Comparison of ENCODE assay signal across 29 cellular contexts in the genomic region with DNA sequence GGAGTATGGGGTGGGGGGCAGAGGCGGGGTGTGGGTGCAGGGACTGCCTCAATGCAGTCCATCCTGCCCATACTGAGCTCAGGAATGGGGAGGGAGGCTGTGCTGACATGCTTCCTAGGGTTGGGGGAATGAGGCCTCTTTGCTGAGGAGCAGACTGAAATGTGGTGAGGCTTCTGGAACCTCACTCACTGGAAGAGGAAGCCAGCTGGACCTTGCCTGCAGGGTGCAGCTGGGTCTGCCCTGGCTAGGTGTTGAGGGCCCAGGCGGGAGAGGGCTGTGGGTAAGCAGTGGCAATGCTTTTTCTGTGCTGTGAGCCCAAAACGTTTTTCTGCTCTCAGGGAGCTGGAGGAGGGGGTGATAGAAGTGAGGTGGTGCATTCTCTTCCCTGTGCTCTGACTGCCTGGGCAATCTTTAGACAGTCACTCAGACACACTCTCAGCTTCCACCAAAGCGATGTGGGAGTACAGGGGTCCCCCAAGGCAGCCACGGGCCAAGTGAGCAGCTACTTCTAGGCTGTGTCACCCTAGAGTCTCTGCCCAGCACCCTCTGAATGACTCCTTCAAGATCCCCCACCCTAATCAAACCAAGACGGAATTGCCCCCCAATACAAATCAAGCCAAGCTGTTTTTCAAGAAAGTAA. TPM values are rescaled to one million over a fixed set of nuclear protein-coding genes. Genes with fewer than 3 reads are reported as not detected.
DNase-seq lines count a peak whose midpoint lies in the region; ATAC-seq, FAIRE-seq and TF ChIP-seq lines count a peak whose summit lies in the region.
"Had no signal": no experiment of that assay in that cellular context is flagged by ENCODE, and none has a peak within 500 bp of the region (broad histone marks: within the 10 kb centered on the region; RNA-seq: fewer than 3 reads in every experiment).

No MANE protein-coding gene starts in this region.

- H3K4ac ChIP-seq in H1 (replicated peaks; ENCODE audit: insufficient read length, low read depth, low read length), result no peak overlapping the region

- TF ChIP-seq EP300 in H1 (IDR thresholded peaks at IDR 0.05; ENCODE audit: borderline replicate concordance in 1 of 2, low read depth in 2 of 2, low read length in 2 of 2), result no peak

- H3K27ac Mint-ChIP-seq in activated naive CD4-positive, alpha-beta T cell treated with anti-CD3 and anti-CD28 coated beads, Interleukin-2, amount 50 U/mL, for 24 hours, result peak overlapping the region; percentile 35
- H3K27ac Mint-ChIP-seq in nephron progenitor cell (peak overlapping the region; percentile 76), type B pancreatic cell (peak overlapping the region; percentile 21)
- H3K27ac Mint-ChIP-seq: activated naive CD4-positive, alpha-beta T cell treated with anti-CD3 and anti-CD28 coated beads for 36 hours; activated T-cell treated with anti-CD3 and anti-CD28 coated beads, Interleukin-2, amount 50 U/mL, for 72 hours; CD14-positive monocyte; progenitor cell of endocrine pancreas had no signal

- H3K36me3 Mint-ChIP-seq in activated naive CD4-positive, alpha-beta T cell treated with anti-CD3 and anti-CD28 coated beads, Interleukin-2, amount 50 U/mL, for 24 hours, result no peaks in the 10 kb centered on the region
- H3K36me3 Mint-ChIP-seq in nephron progenitor cell (ENCODE audit: low read depth) (no peaks in the 10 kb centered on the region), type B pancreatic cell (no peaks in the 10 kb centered on the region)
- H3K36me3 Mint-ChIP-seq: CD14-positive monocyte had no signal

- TF ChIP-seq CTCF in H1 (IDR thresholded peaks at IDR 0.05; ENCODE audit: control extremely low read depth in 1 of 3, insufficient read depth in 1 of 3, low read depth in 1 of 3, low read length in 3 of 3) (no peak), nephron progenitor cell (IDR thresholded peaks at IDR 0.05) (no peak), type B pancreatic cell (conservative IDR thresholded peaks at IDR 0.05) (no peak)

- no peaks in the 10 kb centered on the region for H3K36me3 ChIP-seq in H1 (ENCODE audit: control insufficient read depth in 2 of 4, insufficient read depth in 4 of 4, low read length in 3 of 4)
- H3K36me3 ChIP-seq: brain microvascular endothelial cell, upper lobe of left lung had no signal

- POLR2A ChIA-PET in H1 (lab: Charles Lee; ENCODE audit: partially characterized antibody), result interaction anchor here (1.3 to 3.4 kb wide), 4 partner anchors 9 to 40 kb away, joined by 3 to 10 read pairs (median 5); a partner anchor contains a TSS

- DNase-seq in activated naive CD4-positive, alpha-beta T cell treated with Interleukin-2 at 50 U/mL for 16 hours, result no peak
- DNase-seq in H1 (ENCODE audit: low read depth in 1 of 2, low spot score in 2 of 2) (peak in 1 of 2 experiments; percentile 44), nephron progenitor cell (no peak), type B pancreatic cell (ENCODE audit: extremely low spot score, unreplicated experiment) (no peak), C1 segment of cervical spinal cord (lab: John Stamatoyannopoulos, UW) (no peak)
- no peak for DNase-seq in activated CD4-positive, alpha-beta T cell treated with anti-CD3 and anti-CD28 coated beads, Interleukin-2, amount 50 U/mL, for 1 hour
- DNase-seq: activated CD4-positive, alpha-beta T cell treated with anti-CD3 and anti-CD28 coated beads, Interleukin-2, amount 50 U/mL, for 48 hours; activated naive CD4-positive, alpha-beta T cell treated with anti-CD3 and anti-CD28 coated beads for 36 hours; activated T-cell treated with anti-CD3 and anti-CD28 coated beads, Interleukin-2, amount 50 U/mL, for 72 hours; amniotic stem cell; brain microvascular endothelial cell; Calu3; DND-41; Kasumi-1; NCI-H2107; Right ventricle myocardium superior; stimulated activated CD4-positive, alpha-beta T cell treated with anti-CD3 and anti-CD28 coated beads, Interleukin-15, amount 100 ng/mL, for 24 hours; stimulated activated CD4-positive, alpha-beta T cell treated with anti-CD3 and anti-CD28 coated beads, Interleukin-4, amount 100 ng/mL, for 4 hours; T-helper 2 cell; upper lobe of left lung had no signal

- CTCF ChIA-PET in H1 (lab: Charles Lee; ENCODE audit: partially characterized antibody), result interaction anchor here (0.8 to 3.1 kb wide), 13 partner anchors 9 to 202 kb away, joined by 3 to 11 read pairs (median 3); no protein-coding TSS in a partner anchor

- H3K9me3 Mint-ChIP-seq in activated naive CD4-positive, alpha-beta T cell treated with anti-CD3 and anti-CD28 coated beads, Interleukin-2, amount 50 U/mL, for 24 hours, result no peaks in the 10 kb centered on the region
- H3K9me3 Mint-ChIP-seq in nephron progenitor cell (no peaks in the 10 kb centered on the region), type B pancreatic cell (no peaks in the 10 kb centered on the region)
- H3K9me3 Mint-ChIP-seq: activated naive CD4-positive, alpha-beta T cell treated with anti-CD3 and anti-CD28 coated beads for 36 hours; activated T-cell treated with anti-CD3 and anti-CD28 coated beads, Interleukin-2, amount 50 U/mL, for 72 hours had no signal

- 80% methylated on average over 6 of the region's 6 CpGs; no CpG with 5 or more reads in 1 of the 2 experiments for WGBS in H1 (ENCODE audit: extremely low coverage in 1 of 2, insufficient coverage in 1 of 2, insufficient read length in 1 of 2, insufficient replicate concordance in 2 of 2, low coverage in 1 of 2, low lambda C conversion rate in 2 of 2, missing lambda C conversion rate in 1 of 2), 2 experiments

- no peaks in the 10 kb centered on the region for H3K9me3 ChIP-seq in H1 (ENCODE audit: insufficient read depth in 2 of 2, low read depth in 1 of 2, low read length in 1 of 2)
- H3K9me3 ChIP-seq: upper lobe of left lung had no signal

- H2BK5ac ChIP-seq in H1 (ENCODE audit: low read depth, low read length), result no peak overlapping the region

- no peaks in the 10 kb centered on the region for H3K27me3 Mint-ChIP-seq in activated naive CD4-positive, alpha-beta T cell treated with anti-CD3 and anti-CD28 coated beads, Interleukin-2, amount 50 U/mL, for 24 hours
- H3K27me3 Mint-ChIP-seq in nephron progenitor cell (ENCODE audit: low read depth, poor library complexity) (peaks cover 9% of the 10 kb centered on the region), type B pancreatic cell (no peaks in the 10 kb centered on the region)

- no peak overlapping the region for H3K14ac ChIP-seq in H1 (ENCODE audit: insufficient read length)

- H3K18ac ChIP-seq in H1 (ENCODE audit: extremely low read depth, low read length), result peak overlapping the region; percentile 57; the same call in 1 of the 2 replicates

- no peak for TF ChIP-seq RAD21 in H1 (IDR thresholded peaks at IDR 0.05 in 1 of 2, conservative IDR thresholded peaks at IDR 0.05 in 1 of 2; ENCODE audit: low read depth in 2 of 2, low read length in 2 of 2)

- H4K8ac ChIP-seq in H1 (ENCODE audit: extremely low read depth, insufficient read depth, low read length), result peak overlapping the region; percentile 72; the same call in 1 of the 2 replicates

- no peak overlapping the region for H3K9ac ChIP-seq in H1 (replicated peaks in 1 of 4; ENCODE audit: extremely low read depth in 1 of 4, low read depth in 3 of 4, low read length in 3 of 4)

- H2BK15ac ChIP-seq in H1 (ENCODE audit: low read length), result peak overlapping the region; percentile 77

- peaks cover 3 to 17% (median 10%) of the 10 kb centered on the region in 4 experiments; a peak in 6 of 7 replicates for H3K4me1 ChIP-seq in H1 (replicated peaks in 1 of 4; ENCODE audit: control insufficient read depth in 3 of 4, insufficient read depth in 4 of 4, low read length in 3 of 4)

- FAIRE-seq in H1 (lab: Jason Lieb, UNC), result no peak

- H3K4me2 ChIP-seq in H1 (ENCODE audit: insufficient read depth in 1 of 2, low read depth in 2 of 2, low read length in 2 of 2), result no peak overlapping the region
- H3K4me2 ChIP-seq: hepatocyte had no signal

- no peaks in the 10 kb centered on the region for H3K79me1 ChIP-seq in H1 (ENCODE audit: low read depth, low read length)

- no peaks in the 10 kb centered on the region for H4K20me1 ChIP-seq in H1 (replicated peaks in 1 of 2; ENCODE audit: control insufficient read depth in 1 of 2, insufficient read depth in 2 of 2, low read length in 2 of 2)

- H3K23me2 ChIP-seq in H1 (ENCODE audit: low read depth, low read length), result peaks cover 6% of the 10 kb centered on the region; the same call in 1 of the 2 replicates

- peaks cover 6% of the 10 kb centered on the region for H3K4me1 Mint-ChIP-seq in activated naive CD4-positive, alpha-beta T cell treated with anti-CD3 and anti-CD28 coated beads, Interleukin-2, amount 50 U/mL, for 24 hours
- H3K4me1 Mint-ChIP-seq in nephron progenitor cell (peaks cover 32% of the 10 kb centered on the region), type B pancreatic cell (ENCODE audit: unreplicated experiment) (peaks cover 29% of the 10 kb centered on the region)

- no peak overlapping the region for H4K5ac ChIP-seq in H1 (ENCODE audit: insufficient read length, low read depth, low read length)

- H2AFZ ChIP-seq in H1 (ENCODE audit: low read length), result no peak overlapping the region
- H2AFZ ChIP-seq: hepatocyte had no signal

- no peak overlapping the region for H4K91ac ChIP-seq in H1 (replicated peaks; ENCODE audit: insufficient read length, low read length)

- no peaks in the 10 kb centered on the region for H3K79me2 ChIP-seq in H1 (ENCODE audit: control insufficient read depth in 1 of 2, insufficient read depth in 2 of 2, low read length in 2 of 2)

- no peak overlapping the region for H3K4me3 Mint-ChIP-seq in activated naive CD4-positive, alpha-beta T cell treated with anti-CD3 and anti-CD28 coated beads, Interleukin-2, amount 50 U/mL, for 24 hours
- peak overlapping the region; percentile 47 for H3K4me3 Mint-ChIP-seq in nephron progenitor cell
- peak overlapping the region; percentile 61 for H3K4me3 Mint-ChIP-seq in type B pancreatic cell
- H3K4me3 Mint-ChIP-seq: activated naive CD4-positive, alpha-beta T cell treated with anti-CD3 and anti-CD28 coated beads for 36 hours; activated T-cell treated with anti-CD3 and anti-CD28 coated beads, Interleukin-2, amount 50 U/mL, for 72 hours; CD14-positive monocyte had no signal

- no peak overlapping the region for H3K4me3 ChIP-seq in H1 (ENCODE audit: extremely low read depth in 1 of 4, insufficient read depth in 2 of 4, low read depth in 3 of 4, low read length in 4 of 4)
- H3K4me3 ChIP-seq: hepatocyte, upper lobe of left lung had no signal

- H3K23ac ChIP-seq in H1 (ENCODE audit: insufficient read length), result no peak overlapping the region

- no peak overlapping the region for H2BK120ac ChIP-seq in H1 (replicated peaks; ENCODE audit: low read depth, low read length)

- H2BK20ac ChIP-seq in H1 (ENCODE audit: low read length), result 0 out of 2 replicates have a peak overlapping the region, but pooled peaks have one; percentile 32

- no peaks in the 10 kb centered on the region for H3K27me3 ChIP-seq in H1 (replicated peaks in 1 of 4; ENCODE audit: control insufficient read depth in 3 of 4, extremely low read depth in 1 of 4, insufficient read depth in 3 of 4, low read length in 3 of 4)
- H3K27me3 ChIP-seq: brain microvascular endothelial cell, hepatocyte, upper lobe of left lung had no signal

- ATAC-seq in HG02981 (IDR thresholded peaks at IDR 0.05; ENCODE audit: unreplicated experiment), result no peak
- ATAC-seq: activated CD4-positive, CD25-positive, alpha-beta regulatory T cell treated with anti-CD3 and anti-CD28 coated beads, Interleukin-2, amount 50 U/mL, for 24 hours; activated T-cell treated with anti-CD3 and anti-CD28 coated beads, Interleukin-2, amount 50 U/mL, for 72 hours; HCT116; SK-N-SH treated with all-trans-retinoic acid at 6 μM for 48 hours had no signal

- no peak overlapping the region for H3K27ac ChIP-seq in H1 (ENCODE audit: low read depth, low read length)
- H3K27ac ChIP-seq: brain microvascular endothelial cell, hepatocyte, upper lobe of left lung had no signal

- no peak for TF ChIP-seq POLR2A in H1 (IDR thresholded peaks at IDR 0.05; ENCODE audit: control extremely low read depth in 1 of 2, low read depth in 2 of 2, low read length in 2 of 2)

- no peak overlapping the region for H3K56ac ChIP-seq in H1 (replicated peaks; ENCODE audit: insufficient read length, low read depth, low read length)

- peak overlapping the region; percentile 29; the same call in 1 of the 2 replicates for H2BK12ac ChIP-seq in H1 (ENCODE audit: low read depth, low read length)

- no peak overlapping the region for H2AK5ac ChIP-seq in H1 (ENCODE audit: low read depth, low read length)

RNA-seq across cellular contexts. Expression of a gene that starts 41.1 kb away (rescaled TPM):
- total RNA-seq in H1 (2021; fragmentation: NEBNext Ultra II Directional; extraction: Animal tissue kit (Norgen Biotek cat#: 25700)), result 120 and 129 TPM in 2 replicates
- 19.0 and 34.4 TPM in 2 replicates for polyA plus RNA-seq in H1 (2011; rRNA removed)
- polyA plus RNA-seq in H1 (2011; cell fraction: cytosol; rRNA removed), result 41.1 TPM
- 13.5 TPM for polyA plus RNA-seq in H1 (2011; cell fraction: nucleus; rRNA removed)
- 40.9 to 73.5 TPM (median 51.4 TPM) in 4 replicates for polyA plus RNA-seq in H1 (2012, experiment 1 of 2)
- polyA plus RNA-seq in H1 (2012, experiment 2 of 2), result 3.5 TPM
- 67.6 TPM for polyA plus RNA-seq in H1 (2013, experiment 1 of 2)
- polyA plus RNA-seq in H1 (2013, experiment 2 of 2), result 82.8 TPM
- 99.8 and 152 TPM in 2 replicates for polyA minus RNA-seq in H1 (2011; rRNA and poly(A)+ RNA removed)
- polyA minus RNA-seq in H1 (2011; cell fraction: cytosol; rRNA and poly(A)+ RNA removed), result 45.4 TPM
- polyA minus RNA-seq in H1 (2011; cell fraction: nucleus; rRNA and poly(A)+ RNA removed), result 52.9 TPM
- total RNA-seq in type B pancreatic cell (ENCODE audit: low replicate concordance), result 63.3 and 84.7 TPM in 2 replicates

RNA-seq across cellular contexts. Expression of a gene that starts 47.0 kb away (rescaled TPM):
- 0.40 and 0.43 TPM in 2 replicates for total RNA-seq in H1 (2021; fragmentation: NEBNext Ultra II Directional; extraction: Animal tissue kit (Norgen Biotek cat#: 25700))
- 0.17 and 0.20 TPM in 2 replicates for polyA plus RNA-seq in H1 (2011; rRNA removed)
- polyA plus RNA-seq in H1 (2011; cell fraction: cytosol; rRNA removed), result 0.28 TPM
- polyA plus RNA-seq in H1 (2011; cell fraction: nucleus; rRNA removed), result 0.20 TPM
- 0.35 to 0.62 TPM (median 0.59 TPM) in 4 replicates for polyA plus RNA-seq in H1 (2012, experiment 1 of 2)
- polyA plus RNA-seq in H1 (2012, experiment 2 of 2), result 0.17 TPM
- polyA plus RNA-seq in H1 (2013, experiment 1 of 2), result 0.55 TPM
- 0.74 TPM for polyA plus RNA-seq in H1 (2013, experiment 2 of 2)
- 0.49 and 1.2 TPM in 2 replicates for polyA minus RNA-seq in H1 (2011; rRNA and poly(A)+ RNA removed)
- 0.29 TPM for polyA minus RNA-seq in H1 (2011; cell fraction: cytosol; rRNA and poly(A)+ RNA removed)
- 1.1 TPM for polyA minus RNA-seq in H1 (2011; cell fraction: nucleus; rRNA and poly(A)+ RNA removed)
- 0.14 and 0.85 TPM in 2 replicates for total RNA-seq in type B pancreatic cell (ENCODE audit: low replicate concordance)
- total RNA-seq: Calu3, hepatocyte, lung microvascular endothelial cell had no signal
- polyA plus RNA-seq: CD14-positive monocyte had no signal

Comparison
In these comparisons a context has a peak if more than half of its experiments do, and no peak if none do; other contexts are left out.
1. H3K27ac Mint-ChIP-seq: peak in every context shown above with its lines; median percentile 76 in nephron progenitor cell; 35 in activated naive CD4-positive, alpha-beta T cell treated with anti-CD3 and anti-CD28 coated beads, Interleukin-2, amount 50 U/mL, for 24 hours; 21 in type B pancreatic cell.